1 cellular context compared by ENCODE assay signal in the genomic region with DNA sequence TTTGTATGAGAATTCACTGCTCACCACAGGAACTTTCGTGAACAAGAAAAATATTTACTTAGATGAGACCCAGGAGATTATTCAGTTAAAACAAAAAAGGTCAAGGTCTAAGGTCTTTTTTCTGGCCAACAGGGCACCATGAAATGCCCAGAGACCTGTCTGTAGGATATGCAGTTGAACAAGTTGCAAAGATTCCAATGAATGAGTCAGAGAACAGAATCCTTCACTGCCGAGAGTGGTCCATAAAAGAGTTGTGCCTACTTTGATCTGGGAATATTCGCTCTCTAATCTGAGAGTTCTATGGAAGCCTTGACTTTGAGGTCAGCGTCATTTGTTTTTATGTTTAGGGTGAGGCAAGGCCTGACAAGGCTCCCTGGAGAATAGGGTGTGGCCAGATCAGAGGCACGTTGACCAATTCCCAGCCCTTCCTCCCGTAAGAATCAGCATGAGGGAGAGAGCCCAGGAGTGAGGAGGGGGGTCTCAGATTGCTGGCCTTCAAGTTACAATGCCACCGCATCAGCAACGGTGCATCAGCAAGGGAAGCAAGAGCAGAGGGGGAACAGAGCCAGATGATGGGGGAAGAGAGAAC.
TF ChIP-seq lines count a peak whose summit lies in the region.

No MANE protein-coding gene starts in this region.

TF ChIP-seq in GM23338, 12 proteins besides CTCF, POLR2A, EP300 and RAD21 (continued from another document):
- no peak for TF ChIP-seq EZH2phosphoT487 (IDR thresholded peaks at IDR 0.05; ENCODE audit: unreplicated experiment)
- TF ChIP-seq, protein P1, sequence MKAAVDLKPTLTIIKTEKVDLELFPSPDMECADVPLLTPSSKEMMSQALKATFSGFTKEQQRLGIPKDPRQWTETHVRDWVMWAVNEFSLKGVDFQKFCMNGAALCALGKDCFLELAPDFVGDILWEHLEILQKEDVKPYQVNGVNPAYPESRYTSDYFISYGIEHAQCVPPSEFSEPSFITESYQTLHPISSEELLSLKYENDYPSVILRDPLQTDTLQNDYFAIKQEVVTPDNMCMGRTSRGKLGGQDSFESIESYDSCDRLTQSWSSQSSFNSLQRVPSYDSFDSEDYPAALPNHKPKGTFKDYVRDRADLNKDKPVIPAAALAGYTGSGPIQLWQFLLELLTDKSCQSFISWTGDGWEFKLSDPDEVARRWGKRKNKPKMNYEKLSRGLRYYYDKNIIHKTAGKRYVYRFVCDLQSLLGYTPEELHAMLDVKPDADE (IDR thresholded peaks at IDR 0.05) = no peak
- TF ChIP-seq POLR2AphosphoS5 (IDR thresholded peaks at IDR 0.05; ENCODE audit: low read depth) = no peak
- TF ChIP-seq, protein P2, sequence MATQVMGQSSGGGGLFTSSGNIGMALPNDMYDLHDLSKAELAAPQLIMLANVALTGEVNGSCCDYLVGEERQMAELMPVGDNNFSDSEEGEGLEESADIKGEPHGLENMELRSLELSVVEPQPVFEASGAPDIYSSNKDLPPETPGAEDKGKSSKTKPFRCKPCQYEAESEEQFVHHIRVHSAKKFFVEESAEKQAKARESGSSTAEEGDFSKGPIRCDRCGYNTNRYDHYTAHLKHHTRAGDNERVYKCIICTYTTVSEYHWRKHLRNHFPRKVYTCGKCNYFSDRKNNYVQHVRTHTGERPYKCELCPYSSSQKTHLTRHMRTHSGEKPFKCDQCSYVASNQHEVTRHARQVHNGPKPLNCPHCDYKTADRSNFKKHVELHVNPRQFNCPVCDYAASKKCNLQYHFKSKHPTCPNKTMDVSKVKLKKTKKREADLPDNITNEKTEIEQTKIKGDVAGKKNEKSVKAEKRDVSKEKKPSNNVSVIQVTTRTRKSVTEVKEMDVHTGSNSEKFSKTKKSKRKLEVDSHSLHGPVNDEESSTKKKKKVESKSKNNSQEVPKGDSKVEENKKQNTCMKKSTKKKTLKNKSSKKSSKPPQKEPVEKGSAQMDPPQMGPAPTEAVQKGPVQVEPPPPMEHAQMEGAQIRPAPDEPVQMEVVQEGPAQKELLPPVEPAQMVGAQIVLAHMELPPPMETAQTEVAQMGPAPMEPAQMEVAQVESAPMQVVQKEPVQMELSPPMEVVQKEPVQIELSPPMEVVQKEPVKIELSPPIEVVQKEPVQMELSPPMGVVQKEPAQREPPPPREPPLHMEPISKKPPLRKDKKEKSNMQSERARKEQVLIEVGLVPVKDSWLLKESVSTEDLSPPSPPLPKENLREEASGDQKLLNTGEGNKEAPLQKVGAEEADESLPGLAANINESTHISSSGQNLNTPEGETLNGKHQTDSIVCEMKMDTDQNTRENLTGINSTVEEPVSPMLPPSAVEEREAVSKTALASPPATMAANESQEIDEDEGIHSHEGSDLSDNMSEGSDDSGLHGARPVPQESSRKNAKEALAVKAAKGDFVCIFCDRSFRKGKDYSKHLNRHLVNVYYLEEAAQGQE (IDR thresholded peaks at IDR 0.05; ENCODE audit: unreplicated experiment) = no peak
- no peak for TF ChIP-seq CREB1 (CRISPR knock-in tag; IDR thresholded peaks at IDR 0.05; ENCODE audit: low read depth)
- TF ChIP-seq ZNF114 (CRISPR knock-in tag; IDR thresholded peaks at IDR 0.05) = no peak
- no peak for TF ChIP-seq EZH2 (IDR thresholded peaks at IDR 0.05; ENCODE audit: low read depth, unreplicated experiment)
- TF ChIP-seq ZNF331 (CRISPR knock-in tag; IDR thresholded peaks at IDR 0.05; ENCODE audit: low read depth) = no peak
- TF ChIP-seq STAT1 (IDR thresholded peaks at IDR 0.05; ENCODE audit: unreplicated experiment) = no peak
